ENCODE assay signal across 8 cellular contexts in genomic region chr2:73233932-73234832, GRCh38. TPM values are rescaled to one million over a fixed set of nuclear protein-coding genes. Genes with fewer than 3 reads are reported as not detected.
A peak's percentile ranks its signal among the peaks of the same experiment; 100 is the strongest.
DNase-seq lines count a peak whose midpoint lies in the region; ATAC-seq, FAIRE-seq and TF ChIP-seq lines count a peak whose summit lies in the region.

Gene CCT7 (plus strand): TSS chr2:73234308. CDS start chr2:73234379, 71 bp downstream.

- POLR2A ChIA-PET in HepG2 (lab: Yijun Ruan, JAX), result interaction anchor here (0.8 to 7.2 kb wide), 25 partner anchors 10 to 886 kb away, joined by 3 to 125 read pairs (median 8); partner anchors contain the start of genes ALMS1, FBXO41, RAB11FIP5 and SMYD5

- peak within 1 kb of the TSS; percentile 84 to 97 (median 89) for H3K4me3 ChIP-seq in HepG2 (replicated peaks in 1 of 3; ENCODE audit: insufficient read depth in 1 of 3, low read depth in 2 of 3, low read length in 3 of 3)

- peak; percentile 21 for FAIRE-seq in HepG2 (lab: Jason Lieb, UNC)

- intact Hi-C loops in dendritic cell treated with granulocyte-macrophage colony-stimulating factor and Interleukin-4, amounts not matched to agents 40 ng/mL and 50 ng/mL, for 4 days (cut with micrococcal nuclease), result loop anchor here (1.0 to 5.0 kb wide), 5 partner anchors 20 to 163 kb away; partner anchors contain the start of genes ALMS1, SFXN5 and SMYD5
- intact Hi-C loops in HepG2 (cut with micrococcal nuclease; ENCODE audit: unreplicated experiment), result loop anchor here (1.0 to 5.0 kb wide), 3 partner anchors 20 to 48 kb away; partner anchors contain the start of genes FBXO41 and SMYD5

- H3K27ac ChIP-seq in C4-2B (peak within 1 kb of the TSS; percentile 92), HepG2 (ENCODE audit: extremely low read length, insufficient read depth, low read length) (peak within 1 kb of the TSS; percentile 78)

- peaks cover 0 to 6% of the 10 kb centered on the region in 2 experiments; a peak in 1 of 5 replicates for H3K27me3 ChIP-seq in HepG2 (ENCODE audit: control insufficient read depth in 1 of 2, insufficient read depth in 2 of 2, low read length in 2 of 2)

- CTCF ChIA-PET in HepG2 (lab: Yijun Ruan, JAX; ENCODE audit: low intra/inter-chr PET ratio, low total read pairs), result no interaction called here

- H3K4me3 Mint-ChIP-seq in dendritic cell treated with granulocyte-macrophage colony-stimulating factor and Interleukin-4, amounts not matched to agents 40 ng/mL and 50 ng/mL, for 4 days, result peak within 1 kb of the TSS; percentile 90

- DNase-seq in NCI-H748 treated with DMSO at 0.1 percent for 48 hours (lab: John Stamatoyannopoulos, UW) (peak; percentile 68), HepG2 (ENCODE audit: low spot score) (peak; percentile 94)
- peak; percentile 73 to 86 for DNase-seq in activated CD4-positive, alpha-beta T cell treated with anti-CD3 and anti-CD28 coated beads, Interleukin-2, amount 50 U/mL, for 24 hours (ENCODE audit: low read depth in 1 of 2, low spot score in 1 of 2)
- peak; percentile 78 to 80 for DNase-seq in stimulated activated CD4-positive, alpha-beta T cell treated with anti-CD3 and anti-CD28 coated beads, Interleukin-2, amount 100 ng/mL, for 48 hours

- peak within 1 kb of the TSS; percentile 66 for H2AFZ ChIP-seq in HepG2 (ENCODE audit: low read length)

- ATAC-seq in GM19395 (IDR thresholded peaks at IDR 0.05; ENCODE audit: unreplicated experiment) (peak; percentile 63), HG03558 (IDR thresholded peaks at IDR 0.05; ENCODE audit: extremely low read depth, unreplicated experiment) (peak; percentile 31), HepG2 (peak; percentile 84)

- H3K9me3 ChIP-seq in HepG2 (ENCODE audit: low read length), result no peaks in the 10 kb centered on the region

- in situ Hi-C loops in HepG2 (cut with HindIII; ENCODE audit: extremely low pct_ligation_motif_present, low pct_unique_long_range_greater_than_20kb), result no loop called here

- H3K4me1 Mint-ChIP-seq in dendritic cell treated with granulocyte-macrophage colony-stimulating factor and Interleukin-4, amounts not matched to agents 40 ng/mL and 50 ng/mL, for 4 days (ENCODE audit: low read depth), result peaks cover 35% of the 10 kb centered on the region

- WGBS in HepG2 (ENCODE audit: low lambda C conversion rate), result under 1% methylated on average over 50 of the region's 69 CpGs

- H3K36me3 Mint-ChIP-seq in dendritic cell treated with granulocyte-macrophage colony-stimulating factor and Interleukin-4, amounts not matched to agents 40 ng/mL and 50 ng/mL, for 4 days (ENCODE audit: low read depth), result peaks cover 62% of the 10 kb centered on the region

- no peak for TF ChIP-seq CTCF in C4-2B (conservative IDR thresholded peaks at IDR 0.05)
- TF ChIP-seq CTCF in HepG2 (CRISPR knock-in tag; IDR thresholded peaks at IDR 0.05), result peak; percentile 24

- TSS peak; percentile 75 for BruUV-seq in HepG2 (replicated peaks; lab: Mats Ljungman, UMichigan)

- H4K20me1 ChIP-seq in HepG2 (ENCODE audit: insufficient read depth, low read length), result peaks cover 45% of the 10 kb centered on the region

- peaks cover 54% of the 10 kb centered on the region for H3K79me2 ChIP-seq in HepG2 (ENCODE audit: insufficient read depth, low read length)

- TF ChIP-seq RAD21 in HepG2 (CRISPR knock-in tag; IDR thresholded peaks at IDR 0.05), result peak; percentile 62

- H3K36me3 ChIP-seq in HepG2 (replicated peaks in 1 of 2; ENCODE audit: control insufficient read depth in 1 of 2, insufficient read depth in 2 of 2, low read length in 2 of 2), result peaks cover 6 to 22% of the 10 kb centered on the region in 2 experiments

- TF ChIP-seq EP300 in HepG2 (IDR thresholded peaks at IDR 0.05; ENCODE audit: low read depth in 2 of 2, low read length in 2 of 2) (peak in 1 of 2 experiments; percentile 60; a peak in 2 of 4 replicates), HepG2 (CRISPR knock-in tag; IDR thresholded peaks at IDR 0.05; ENCODE audit: borderline replicate concordance) (peak; percentile 39; the same call in 1 of the 2 replicates)

- TF ChIP-seq POLR2A in HepG2 (IDR thresholded peaks at IDR 0.05; ENCODE audit: insufficient read depth in 1 of 2, low read depth in 2 of 2, low read length in 2 of 2), result peak; percentile 97 to 98

- no peaks in the 10 kb centered on the region for H3K9me3 Mint-ChIP-seq in dendritic cell treated with granulocyte-macrophage colony-stimulating factor and Interleukin-4, amounts not matched to agents 40 ng/mL and 50 ng/mL, for 4 days

- H3K4me2 ChIP-seq in HepG2 (ENCODE audit: low read depth, low read length), result peak within 1 kb of the TSS; percentile 99

- peak within 1 kb of the TSS; percentile 89 for H3K27ac Mint-ChIP-seq in dendritic cell treated with granulocyte-macrophage colony-stimulating factor and Interleukin-4, amounts not matched to agents 40 ng/mL and 50 ng/mL, for 4 days

- peak within 1 kb of the TSS; percentile 95 for H3K9ac ChIP-seq in HepG2 (ENCODE audit: insufficient read depth, low read depth, low read length)

- H3K27me3 Mint-ChIP-seq in dendritic cell treated with granulocyte-macrophage colony-stimulating factor and Interleukin-4, amounts not matched to agents 40 ng/mL and 50 ng/mL, for 4 days, result no peaks in the 10 kb centered on the region

- H3K4me1 ChIP-seq in HepG2 (ENCODE audit: insufficient read depth, low read length), result peaks cover 48% of the 10 kb centered on the region

TF ChIP-seq in HepG2, 621 proteins besides CTCF, POLR2A, EP300 and RAD21 (continues in another document):
- TF ChIP-seq MED8 (CRISPR knock-in tag; IDR thresholded peaks at IDR 0.05; ENCODE audit: insufficient replicate concordance), result peak; percentile 83
- TF ChIP-seq EZH2 (conservative IDR thresholded peaks at IDR 0.05; ENCODE audit: low read depth, low read length), result no peak
- TF ChIP-seq ZNF598 (CRISPR knock-in tag; IDR thresholded peaks at IDR 0.05; ENCODE audit: borderline replicate concordance), result peak; percentile 71; the same call in 1 of the 2 replicates
- peak; percentile 74 for TF ChIP-seq ARID4A (CRISPR knock-in tag; IDR thresholded peaks at IDR 0.05; ENCODE audit: borderline replicate concordance)
- TF ChIP-seq ZFP62 (CRISPR knock-in tag; IDR thresholded peaks at IDR 0.05), result no peak
- TF ChIP-seq ZNF781 (CRISPR knock-in tag; IDR thresholded peaks at IDR 0.05; ENCODE audit: borderline replicate concordance, not compliant biosample characterization), result peak; percentile 87

RNA-seq across cellular contexts. Expression of gene CCT7, which starts in this region (rescaled TPM):
- total RNA-seq in HepG2 (2016; rRNA removed; fragmentation: Illumina TruSeq; extraction: Trizol), result 517 and 689 TPM in 2 replicates
- total RNA-seq in HepG2 (2016; cell fraction: cytosol; rRNA removed; fragmentation: Illumina TruSeq; extraction: Trizol; ENCODE audit: low read depth), result 83.8 and 91.7 TPM in 2 replicates
- 525 and 715 TPM in 2 replicates for total RNA-seq in HepG2 (2016; cell fraction: insoluble cytoplasmic fraction; rRNA removed; fragmentation: Illumina TruSeq; extraction: Trizol)
- 114 and 115 TPM in 2 replicates for total RNA-seq in HepG2 (2016; cell fraction: membrane; rRNA removed; fragmentation: Illumina TruSeq; extraction: Trizol)
- 196 and 212 TPM in 2 replicates for total RNA-seq in HepG2 (2016; cell fraction: nucleus; rRNA removed; fragmentation: Illumina TruSeq; extraction: Trizol)
- polyA plus RNA-seq in HepG2 (2011; rRNA removed), result 326 and 347 TPM in 2 replicates
- 421 and 439 TPM in 2 replicates for polyA plus RNA-seq in HepG2 (2011; cell fraction: cytosol; rRNA removed)
- 113 and 132 TPM in 2 replicates for polyA plus RNA-seq in HepG2 (2011; cell fraction: nucleus; rRNA removed)
- 497 and 591 TPM in 2 replicates for polyA plus RNA-seq in HepG2 (2012)
- polyA plus RNA-seq in HepG2 (2016; cell fraction: cytosol; fragmentation: Illumina TruSeq; extraction: Trizol; ENCODE audit: low read depth), result 60.5 and 62.9 TPM in 2 replicates
- 605 and 611 TPM in 2 replicates for polyA plus RNA-seq in HepG2 (2016; cell fraction: insoluble cytoplasmic fraction; fragmentation: Illumina TruSeq; extraction: Trizol; ENCODE audit: low read depth)
- polyA plus RNA-seq in HepG2 (2016; cell fraction: membrane; fragmentation: Illumina TruSeq; extraction: Trizol; ENCODE audit: low read depth), result 71.6 and 78.2 TPM in 2 replicates
- 207 and 227 TPM in 2 replicates for polyA plus RNA-seq in HepG2 (2016; cell fraction: nucleus; fragmentation: Illumina TruSeq; extraction: Trizol; ENCODE audit: insufficient read depth, low read depth)
- 594 and 852 TPM in 2 replicates for polyA minus RNA-seq in HepG2 (2011; rRNA and poly(A)+ RNA removed; ENCODE audit: low replicate concordance)
- polyA minus RNA-seq in HepG2 (2011; cell fraction: cytosol; rRNA and poly(A)+ RNA removed), result 197 and 217 TPM in 2 replicates
- 138 and 184 TPM in 2 replicates for polyA minus RNA-seq in HepG2 (2011; cell fraction: nucleus; rRNA and poly(A)+ RNA removed)

Comparison
In these comparisons a context has a peak if more than half of its experiments do, and no peak if none do; other contexts are left out.
1. Peak in every context shown above with its lines: DNase-seq, ATAC-seq, H3K4me3 ChIP-seq and H3K27ac ChIP-seq.
2. ATAC-seq: peak in every context shown above with its lines; median percentile 84 in HepG2; 63 in GM19395; 31 in HG03558.